16 cellular contexts compared by ENCODE assay signal in the genomic region with DNA sequence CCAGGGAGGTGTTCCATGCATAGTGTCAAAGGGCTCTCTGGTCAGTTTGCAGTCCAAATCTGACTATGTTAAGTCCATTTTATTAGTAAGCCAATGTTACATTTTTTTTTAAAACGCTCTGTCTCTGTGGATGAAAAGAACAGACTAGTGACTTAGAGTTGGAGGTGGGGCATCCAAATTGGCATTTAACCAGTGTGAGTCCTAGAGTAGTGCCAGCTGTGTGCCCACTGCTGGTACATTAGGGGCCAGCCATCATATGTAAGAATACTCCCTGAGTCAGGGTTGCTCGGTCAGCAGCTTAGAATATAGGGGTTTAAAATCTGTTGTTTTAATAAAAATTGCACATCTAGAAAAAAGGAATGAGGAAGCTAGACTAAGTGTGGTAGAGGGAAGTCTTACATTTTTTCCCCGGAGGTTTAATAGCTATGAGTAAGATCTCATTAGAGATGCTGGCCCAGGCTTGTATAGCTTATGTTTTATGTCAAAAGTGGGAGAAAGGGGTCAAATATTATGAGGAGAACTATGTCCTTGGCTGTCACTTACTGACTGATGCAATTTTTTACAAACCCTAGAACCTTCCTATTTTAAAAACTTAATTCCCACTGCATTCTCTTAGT.
DNase-seq lines count a peak whose midpoint lies in the region; ATAC-seq, FAIRE-seq and TF ChIP-seq lines count a peak whose summit lies in the region.
"Had no signal": no experiment of that assay in that cellular context is flagged by ENCODE, and none has a peak within 500 bp of the region (broad histone marks: within the 10 kb centered on the region; RNA-seq: fewer than 3 reads in every experiment).

No MANE protein-coding gene starts in this region.

- H3K4me1 ChIP-seq in BLaER1 treated with 17β-estradiol and CSF1 and Interleukin-3, amounts not matched to agents 10 nM and 100 nM, result peaks cover 0 to 20% (median 11%) of the 10 kb centered on the region in 10 experiments; a peak in 16 of 20 replicates
- H3K4me1 ChIP-seq in IMR-90 (ENCODE audit: control insufficient read depth, insufficient read depth, low read length) (no peaks in the 10 kb centered on the region), keratinocyte (ENCODE audit: control insufficient read depth, extremely low read depth, insufficient read depth, low read length) (peaks cover 13% of the 10 kb centered on the region), transverse colon (no peaks in the 10 kb centered on the region)
- H3K4me1 ChIP-seq: uterus had no signal

- H2AFZ ChIP-seq in IMR-90 (replicated peaks; ENCODE audit: low read length, poor library complexity), result no peak overlapping the region
- H2AFZ ChIP-seq in keratinocyte (ENCODE audit: control insufficient read depth, low read length), result no peak overlapping the region

- no peak overlapping the region for H2AK9ac ChIP-seq in IMR-90 (replicated peaks; ENCODE audit: low read depth, low read length, poor library complexity)

- no peak overlapping the region for H3K14ac ChIP-seq in IMR-90 (replicated peaks; ENCODE audit: low read depth, low read length)

- no peak overlapping the region for H4K91ac ChIP-seq in IMR-90 (ENCODE audit: insufficient read depth, low read depth, low read length)

- no peak for FAIRE-seq in keratinocyte (lab: Jason Lieb, UNC)
- no peak for FAIRE-seq in urothelium cell line (lab: Jason Lieb, UNC)

- ATAC-seq in IMR-90 (ENCODE audit: low read depth) (peak; percentile 83), GM18517 (IDR thresholded peaks at IDR 0.05; ENCODE audit: unreplicated experiment) (no peak)
- ATAC-seq: left colon had no signal

- no peak overlapping the region for H2BK15ac ChIP-seq in IMR-90 (ENCODE audit: low read depth, low read length)

- H4K20me1 ChIP-seq in BLaER1 treated with 17β-estradiol and CSF1 and Interleukin-3, amounts not matched to agents 10 nM and 100 nM, result no peaks in the 10 kb centered on the region
- H4K20me1 ChIP-seq in IMR-90 (ENCODE audit: insufficient read depth, low read length), result no peaks in the 10 kb centered on the region
- H4K20me1 ChIP-seq in keratinocyte (ENCODE audit: control insufficient read depth, extremely low read depth, insufficient read depth, low read length), result no peaks in the 10 kb centered on the region

- no peak overlapping the region for H4K8ac ChIP-seq in IMR-90 (ENCODE audit: low read depth in 2 of 2, low read length in 2 of 2)

- 83% methylated on average over 1 of the region's 3 CpGs; no CpG with 5 or more reads in 1 of the 2 experiments for WGBS in IMR-90 (ENCODE audit: extremely low coverage in 2 of 2, insufficient read length in 1 of 2), 2 experiments
- 60 to 79% methylated on average over 1 to 3 of the region's 3 CpGs for WGBS in transverse colon (ENCODE audit: low coverage in 1 of 2), 2 donors

- TF ChIP-seq POLR2A in IMR-90 (IDR thresholded peaks at IDR 0.05; ENCODE audit: low read depth, low read length) (no peak), transverse colon (IDR thresholded peaks at IDR 0.05) (no peak)

- BruUV-seq in IMR-90 (replicated peaks; lab: Mats Ljungman, UMichigan), result no TSS peak

- H2BK20ac ChIP-seq in IMR-90 (ENCODE audit: low read depth, low read length), result no peak overlapping the region

- no peak overlapping the region for H3K18ac ChIP-seq in IMR-90 (ENCODE audit: low read depth, low read length)

- H3K9ac ChIP-seq in BLaER1 treated with 17β-estradiol and CSF1 and Interleukin-3, amounts not matched to agents 10 nM and 100 nM, result no peak overlapping the region
- no peak overlapping the region for H3K9ac ChIP-seq in IMR-90 (ENCODE audit: low read depth, low read length)
- no peak overlapping the region for H3K9ac ChIP-seq in keratinocyte (ENCODE audit: control insufficient read depth, extremely low read depth, insufficient read depth, low read length)

- in situ Hi-C loops in IMR-90 (cut with MboI; ENCODE audit: low sequenced_read_pairs) (no loop called here), astrocyte of the spinal cord (cut with HindIII; ENCODE audit: low sequenced_read_pairs) (no loop called here), transverse colon (cut with MboI; ENCODE audit: low pct_ligation_motif_present in 1 of 4, low pct_unique_long_range_greater_than_20kb in 1 of 4, low sequenced_read_pairs in 3 of 4) (no loop called here)

- POLR2A ChIA-PET in IMR-90 (lab: Charles Lee; ENCODE audit: unreplicated experiment), result no interaction called here

- H3K4ac ChIP-seq in IMR-90 (ENCODE audit: low read depth, low read length), result no peak overlapping the region

- H3K9me3 ChIP-seq in BLaER1 treated with 17β-estradiol and CSF1 and Interleukin-3, amounts not matched to agents 10 nM and 100 nM (replicated peaks in 1 of 11), result peaks cover 26 to 33% (median 31%) of the 10 kb centered on the region in 11 experiments
- peaks cover 2% of the 10 kb centered on the region for H3K9me3 ChIP-seq in IMR-90 (ENCODE audit: control insufficient read depth, insufficient read depth, low read length)
- H3K9me3 ChIP-seq in keratinocyte (ENCODE audit: control insufficient read depth, low read depth, low read length), result no peaks in the 10 kb centered on the region
- peaks cover 0 to 6% of the 10 kb centered on the region in 2 donors for H3K9me3 ChIP-seq in transverse colon

- H3K4me2 ChIP-seq in BLaER1 treated with 17β-estradiol and CSF1 and Interleukin-3, amounts not matched to agents 10 nM and 100 nM, result peak overlapping the region in 7 of 11 experiments; percentile 4 to 51 (median 20); a peak in 9 of 22 replicates
- H3K4me2 ChIP-seq in IMR-90 (ENCODE audit: low read depth, low read length), result no peak overlapping the region
- H3K4me2 ChIP-seq in keratinocyte (ENCODE audit: control insufficient read depth, extremely low read depth, insufficient read depth, low read depth, low read length), result peak overlapping the region; percentile 35

- TF ChIP-seq CTCF in IMR-90 (conservative IDR thresholded peaks at IDR 0.05; ENCODE audit: low read depth, low read length), result no peak
- no peak for TF ChIP-seq CTCF in astrocyte of the spinal cord (IDR thresholded peaks at IDR 0.05; ENCODE audit: low read depth, low read length)
- no peak for TF ChIP-seq CTCF in keratinocyte (optimal IDR thresholded peaks at IDR 0.05 in 1 of 3, IDR thresholded peaks at IDR 0.05 in 1 of 3, conservative IDR thresholded peaks at IDR 0.05 in 1 of 3; ENCODE audit: extremely low read depth in 1 of 3, insufficient read depth in 2 of 3, low read length in 3 of 3)
- TF ChIP-seq CTCF in transverse colon (IDR thresholded peaks at IDR 0.05), result no peak

- no peak for TF ChIP-seq EP300 in transverse colon (IDR thresholded peaks at IDR 0.05; ENCODE audit: low read depth)

- dilution Hi-C loops in IMR-90 (cut with HindIII; ENCODE audit: low sequenced_read_pairs, unreplicated experiment) (no loop called here), keratinocyte (cut with MboI; ENCODE audit: extremely low pct_ligation_motif_present, low sequenced_read_pairs) (no loop called here)

- H3K27ac ChIP-seq in BLaER1 treated with 17β-estradiol and CSF1 and Interleukin-3, amounts not matched to agents 10 nM and 100 nM, result no peak overlapping the region
- H3K27ac ChIP-seq in IMR-90 (ENCODE audit: insufficient read depth, low read length), result no peak overlapping the region
- H3K27ac ChIP-seq in keratinocyte (ENCODE audit: control insufficient read depth, insufficient read depth, low read length), result no peak overlapping the region
- H3K27ac ChIP-seq in transverse colon, result no peak overlapping the region

- H3K79me1 ChIP-seq in IMR-90 (ENCODE audit: low read depth in 1 of 2, low read length in 2 of 2), result peaks cover 6 to 8% of the 10 kb centered on the region in 2 experiments; a peak in 2 of 4 replicates

- H3K36me3 ChIP-seq in BLaER1 treated with 17β-estradiol and CSF1 and Interleukin-3, amounts not matched to agents 10 nM and 100 nM, result peaks cover 59 to 95% (median 77%) of the 10 kb centered on the region in 11 experiments
- H3K36me3 ChIP-seq in IMR-90 (ENCODE audit: control insufficient read depth, insufficient read depth, low read length) (peaks cover 28% of the 10 kb centered on the region), keratinocyte (ENCODE audit: control insufficient read depth in 2 of 2, extremely low read depth in 1 of 2, insufficient read depth in 2 of 2, low read length in 2 of 2) (peaks cover 4 to 11% of the 10 kb centered on the region in 2 experiments), transverse colon (peaks cover 0 to 17% (median 0%) of the 10 kb centered on the region in 4 donors)
- H3K36me3 ChIP-seq: uterus had no signal

- H3K9me1 ChIP-seq in IMR-90 (ENCODE audit: insufficient read depth, low read length) (no peaks in the 10 kb centered on the region), keratinocyte (ENCODE audit: control insufficient read depth, extremely low read depth, insufficient read depth, low read length) (peaks cover 2% of the 10 kb centered on the region)

- H3K56ac ChIP-seq in IMR-90 (ENCODE audit: extremely low read depth, insufficient read depth, low read length), result no peak overlapping the region

- H3K4me3 ChIP-seq in BLaER1 treated with 17β-estradiol and CSF1 and Interleukin-3, amounts not matched to agents 10 nM and 100 nM, result no peak overlapping the region
- H3K4me3 ChIP-seq in IMR-90 (ENCODE audit: insufficient read depth, low read depth, low read length), result no peak overlapping the region
- no peak overlapping the region for H3K4me3 ChIP-seq in astrocyte of the spinal cord (ENCODE audit: low read depth, low read length)
- H3K4me3 ChIP-seq in keratinocyte (ENCODE audit: control insufficient read depth in 2 of 3, extremely low read depth in 1 of 3, insufficient read depth in 2 of 3, low read depth in 1 of 3, low read length in 3 of 3), result no peak overlapping the region
- no peak overlapping the region for H3K4me3 ChIP-seq in transverse colon
- H3K4me3 ChIP-seq: heart left ventricle, uterus had no signal

- H4K5ac ChIP-seq in IMR-90 (ENCODE audit: low read depth, low read length), result no peak overlapping the region

- H2AK5ac ChIP-seq in IMR-90 (ENCODE audit: low read depth, low read length), result no peak overlapping the region

- DNase-seq in IMR-90 (peak; percentile 41), astrocyte of the spinal cord (ENCODE audit: low read depth, low spot score) (peak; percentile 45), keratinocyte (ENCODE audit: low read depth, low spot score) (no peak), activated gamma-delta T cell (lab: John Stamatoyannopoulos, UW) (no peak), urothelium cell line (ENCODE audit: low spot score) (no peak), transverse colon (no peak)
- DNase-seq: activated naive CD4-positive, alpha-beta T cell treated with anti-CD3 and anti-CD28 coated beads for 36 hours; endodermal cell; heart left ventricle; left colon; naive B cell; NCI-H2029 treated with DMSO at 0.1 percent for 48 hours; NCI-H748 treated with DMSO at 0.1 percent for 48 hours; uterus had no signal

- intact Hi-C loops in IMR-90 (cut with micrococcal nuclease) (no loop called here), transverse colon (cut with DNase I; ENCODE audit: low total_unique reads) (no loop called here)

- CTCF ChIA-PET in IMR-90 (lab: Yijun Ruan, JAX), result no interaction called here

- H3K79me2 ChIP-seq in keratinocyte (ENCODE audit: control insufficient read depth, insufficient read depth, low read length), result no peaks in the 10 kb centered on the region

- no peak overlapping the region for H2BK5ac ChIP-seq in IMR-90 (ENCODE audit: low read depth, low read length, poor library complexity, severe bottlenecking)

- no peaks in the 10 kb centered on the region for H3K27me3 ChIP-seq in BLaER1 treated with 17β-estradiol and CSF1 and Interleukin-3, amounts not matched to agents 10 nM and 100 nM
- H3K27me3 ChIP-seq in IMR-90 (ENCODE audit: control insufficient read depth, insufficient read depth, low read length) (no peaks in the 10 kb centered on the region), keratinocyte (ENCODE audit: control insufficient read depth, extremely low read depth, insufficient read depth, low read length) (no peaks in the 10 kb centered on the region), transverse colon (no peaks in the 10 kb centered on the region)
- H3K27me3 ChIP-seq: heart left ventricle, uterus had no signal

- H2BK120ac ChIP-seq in IMR-90 (ENCODE audit: low read depth, low read length), result no peak overlapping the region

- H3K23ac ChIP-seq in IMR-90 (ENCODE audit: low read depth, low read length), result no peak overlapping the region

- TF ChIP-seq RAD21 in IMR-90 (IDR thresholded peaks at IDR 0.05; ENCODE audit: low read length), result no peak

Comparison
In these comparisons a context has a peak if more than half of its experiments do, and no peak if none do; other contexts are left out.
1. DNase-seq: peak in IMR-90 (single experiment) and astrocyte of the spinal cord (single experiment); none in keratinocyte (single experiment), activated gamma-delta T cell (single experiment), urothelium cell line (single experiment) and transverse colon (single experiment).